Comparison of ENCODE assay signal across 7 cellular contexts in the genomic region with DNA sequence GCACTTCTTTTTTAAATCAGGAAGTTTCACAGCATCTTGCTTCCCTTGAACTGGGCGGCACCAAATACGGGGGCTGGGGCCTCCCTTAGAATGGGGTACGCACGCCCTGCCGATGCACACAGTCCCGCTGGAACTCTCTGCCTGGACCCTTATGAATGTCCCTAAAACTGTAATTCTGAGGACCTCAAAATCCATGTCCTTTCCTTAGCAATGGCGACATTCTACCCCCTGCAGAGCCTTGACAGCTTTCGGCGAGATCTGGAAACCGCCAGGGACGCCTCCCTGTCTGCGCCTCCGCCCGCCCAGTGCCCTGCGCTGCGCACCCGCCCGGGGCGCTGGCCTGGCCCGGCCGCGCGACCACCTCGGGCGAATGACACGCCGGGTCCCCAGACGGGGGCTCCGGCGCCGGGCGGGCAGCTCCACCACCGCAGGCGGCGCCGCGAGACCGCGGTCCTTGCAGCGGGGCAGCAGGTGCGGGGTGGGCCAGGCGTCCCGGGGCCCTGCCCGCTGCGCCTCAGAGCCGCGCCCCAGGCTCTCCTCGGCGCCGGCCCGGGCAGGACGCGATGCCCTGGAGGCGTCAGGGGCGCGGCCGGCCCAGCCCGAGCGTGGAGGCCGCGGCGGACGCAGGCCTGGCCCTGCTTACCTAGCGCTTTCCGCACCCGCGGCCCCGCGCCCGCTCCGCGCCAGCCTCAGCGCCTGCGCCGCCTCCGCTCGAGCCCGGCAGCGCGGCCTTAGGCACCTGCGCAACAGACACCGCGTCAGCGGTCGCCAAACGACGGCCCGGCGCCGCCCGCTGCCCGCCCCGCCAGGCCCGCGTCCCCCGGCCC. TPM values are rescaled to one million over a fixed set of nuclear protein-coding genes. Genes with fewer than 3 reads are reported as not detected.
A peak's percentile ranks its signal among the peaks of the same experiment; 100 is the strongest.
DNase-seq lines count a peak whose midpoint lies in the region; FAIRE-seq and TF ChIP-seq lines count a peak whose summit lies in the region.

No MANE protein-coding gene starts in this region.

- in situ Hi-C loops in GM13976 (cut with MboI; ENCODE audit: low sequenced_read_pairs, unreplicated experiment), result no loop called here

- H3K4me1 ChIP-seq in mesodermal cell (ENCODE audit: control insufficient read depth, insufficient read depth, low read length, poor library complexity, severe bottlenecking), result peaks cover 4% of the 10 kb centered on the region

- no peak overlapping the region for H3K27ac ChIP-seq in mesodermal cell (ENCODE audit: low read depth, low read length, severe bottlenecking)

- TF ChIP-seq POLR2A in H54 (IDR thresholded peaks at IDR 0.05; ENCODE audit: low read depth, low read length), result no peak

- TF ChIP-seq CTCF in GM13976 (IDR thresholded peaks at IDR 0.05; ENCODE audit: borderline replicate concordance, control extremely low read depth, extremely low read depth, insufficient read depth, missing control alignments), result no peak

- DNase-seq in GM13976 (ENCODE audit: low spot score) (peak; percentile 89), H54 (ENCODE audit: insufficient read length, low spot score) (peak; percentile 78), LHCN-M2 (ENCODE audit: low read depth) (peak; percentile 36), ecto neural progenitor cell (ENCODE audit: low spot score) (peak; percentile 66)
- peak; percentile 58 to 66 for DNase-seq in activated CD4-positive, alpha-beta T cell treated with anti-CD3 and anti-CD28 coated beads for 4 hours
- DNase-seq in stimulated activated CD8-positive, alpha-beta memory T cell treated with anti-CD3 and anti-CD28 coated beads, Interleukin-15, amount 100 ng/mL, for 48 hours (ENCODE audit: low read depth in 2 of 2), result peak; percentile 59 to 65

- peaks cover 36% of the 10 kb centered on the region for H3K36me3 ChIP-seq in mesodermal cell (ENCODE audit: control insufficient read depth, insufficient read depth, low read length)

- H3K4me3 ChIP-seq in mesodermal cell (ENCODE audit: extremely low read depth, insufficient read depth, low read length, poor library complexity, severe bottlenecking), result peak overlapping the region; percentile 94

- WGBS in mesodermal cell (ENCODE audit: insufficient coverage in 2 of 2), 2 experiments, result 6% methylated on average over 67 to 72 of the region's 96 CpGs

- no peaks in the 10 kb centered on the region for H3K9me3 ChIP-seq in mesodermal cell (ENCODE audit: control insufficient read depth, low read length)

- no peak for FAIRE-seq in H54 (lab: Jason Lieb, UNC)

RNA-seq across cellular contexts. Expression of gene HAGH, which starts 0.5 kb away (rescaled TPM):
- total RNA-seq in LHCN-M2 (2014; rRNA removed), result 35.4 and 45.2 TPM in 2 replicates
- 32.8 TPM for polyA plus RNA-seq in LHCN-M2 (2012)
- 43.8 TPM for polyA plus RNA-seq in mesodermal cell (2013, experiment 1 of 2)
- 37.6 TPM for polyA plus RNA-seq in mesodermal cell (2013, experiment 2 of 2)

RNA-seq across cellular contexts. Expression of gene FAHD1, which starts 0.9 kb away (rescaled TPM):
- total RNA-seq in LHCN-M2 (2014; rRNA removed), result 58.8 and 64.9 TPM in 2 replicates
- polyA plus RNA-seq in LHCN-M2 (2012), result 40.9 TPM
- polyA plus RNA-seq in mesodermal cell (2013, experiment 1 of 2), result 19.3 TPM
- 18.0 TPM for polyA plus RNA-seq in mesodermal cell (2013, experiment 2 of 2)

RNA-seq across cellular contexts. Expression of gene IGFALS, which starts 32.6 kb away (rescaled TPM):
- not detected in 2 replicates for total RNA-seq in LHCN-M2 (2014; rRNA removed)
- 0.04 TPM for polyA plus RNA-seq in LHCN-M2 (2012)
- not detected for polyA plus RNA-seq in mesodermal cell (2013, experiment 1 of 2)
- polyA plus RNA-seq in mesodermal cell (2013, experiment 2 of 2), result not detected

RNA-seq across cellular contexts. Expression of gene NUBP2, which starts 43.3 kb away (rescaled TPM):
- 145 and 213 TPM in 2 replicates for total RNA-seq in LHCN-M2 (2014; rRNA removed)
- 50.4 TPM for polyA plus RNA-seq in LHCN-M2 (2012)
- 60.9 TPM for polyA plus RNA-seq in mesodermal cell (2013, experiment 1 of 2)
- polyA plus RNA-seq in mesodermal cell (2013, experiment 2 of 2), result 51.7 TPM

RNA-seq across cellular contexts. Expression of gene SPSB3, which starts 43.7 kb away (rescaled TPM):
- total RNA-seq in LHCN-M2 (2014; rRNA removed), result 24.2 and 27.2 TPM in 2 replicates
- polyA plus RNA-seq in LHCN-M2 (2012), result 15.6 TPM
- polyA plus RNA-seq in mesodermal cell (2013, experiment 1 of 2), result 63.6 TPM
- 51.4 TPM for polyA plus RNA-seq in mesodermal cell (2013, experiment 2 of 2)

Comparison
In these comparisons a context has a peak if more than half of its experiments do, and no peak if none do; other contexts are left out.
1. DNase-seq: peak in every context shown above with its lines; median percentile 89 in GM13976; 78 in H54; 66 in ecto neural progenitor cell; 62 in activated CD4-positive, alpha-beta T cell treated with anti-CD3 and anti-CD28 coated beads for 4 hours; 62 in stimulated activated CD8-positive, alpha-beta memory T cell treated with anti-CD3 and anti-CD28 coated beads, Interleukin-15, amount 100 ng/mL, for 48 hours; 36 in LHCN-M2.